ENCODE assay signal across 26 cellular contexts in genomic region chr2:118975133-118975532, GRCh38. TPM values are rescaled to one million over a fixed set of nuclear protein-coding genes. Genes with fewer than 3 reads are reported as not detected.
"Had no signal": no experiment of that assay in that cellular context is flagged by ENCODE, and none has a peak within 500 bp of the region (broad histone marks: within the 10 kb centered on the region; RNA-seq: fewer than 3 reads in every experiment).

No MANE protein-coding gene starts in this region.

- H3K36me3 ChIP-seq: adrenal gland had no signal

- H3K4me3 Mint-ChIP-seq: activated CD8-positive, alpha-beta T cell treated with anti-CD3 and anti-CD28 coated beads for 36 hours; activated naive CD8-positive, alpha-beta T cell treated with anti-CD3 and anti-CD28 coated beads, Interleukin-2, amount 10 ng/mL, durations not matched to agents 7 days and 5 days; activated T-cell treated with anti-CD3 and anti-CD28 coated beads, Interleukin-2, amount 50 U/mL, for 72 hours; T-helper 1 cell treated with Interleukin-12 subunit alpha and Interleukin-12 subunit beta and Interleukin-4 antibody, amounts not matched to agents 30 μg/mL and 1 μg/mL, for 36 hours had no signal

- H3K9me3 Mint-ChIP-seq: activated T-helper 2 cell treated with anti-CD3 and anti-CD28 coated beads, Interferon-gamma antibody, Interleukin-2, Interleukin-4, amounts not matched to agents 10 μg/mL and 5 μg/mL and 100 μg/mL, durations not matched to agents 14 hours and 24 hours and 36 hours; T-helper 1 cell treated with Interleukin-12 subunit alpha and Interleukin-12 subunit beta and Interleukin-4 antibody, amounts not matched to agents 30 μg/mL and 1 μg/mL, for 36 hours had no signal

- H3K27ac ChIP-seq: adrenal gland had no signal

- H3K4me3 ChIP-seq: adrenal gland, K562 had no signal

- H3K4me1 Mint-ChIP-seq: activated naive CD8-positive, alpha-beta T cell treated with anti-CD3 and anti-CD28 coated beads, Interleukin-2, amount 10 ng/mL, durations not matched to agents 7 days and 5 days had no signal

- ATAC-seq: activated CD4-positive, CD25-positive, alpha-beta regulatory T cell treated with anti-CD3 and anti-CD28 coated beads, Interleukin-2, amount 50 U/mL, for 24 hours; activated CD8-positive, alpha-beta T cell treated with anti-CD3 and anti-CD28 coated beads for 36 hours; activated T-cell treated with anti-CD3 and anti-CD28 coated beads, Interleukin-2, amount 50 U/mL, for 72 hours; K562; PC-3 had no signal

- H3K27ac Mint-ChIP-seq: activated CD8-positive, alpha-beta T cell treated with anti-CD3 and anti-CD28 coated beads for 36 hours; activated naive CD8-positive, alpha-beta T cell treated with anti-CD3 and anti-CD28 coated beads, Interleukin-2, amount 10 ng/mL, durations not matched to agents 7 days and 5 days; activated T-cell treated with anti-CD3 and anti-CD28 coated beads, Interleukin-2, amount 50 U/mL, for 72 hours; activated T-helper 2 cell treated with anti-CD3 and anti-CD28 coated beads, Interferon-gamma antibody, Interleukin-2, Interleukin-4, amounts not matched to agents 10 μg/mL and 5 μg/mL and 100 μg/mL, durations not matched to agents 14 hours and 24 hours and 36 hours; T-helper 1 cell treated with Interleukin-12 subunit alpha and Interleukin-12 subunit beta and Interleukin-4 antibody, amounts not matched to agents 30 μg/mL and 1 μg/mL, for 36 hours had no signal

- FAIRE-seq: K562, RCC 7860 had no signal

- H3K27me3 ChIP-seq: adrenal gland had no signal

- H3K36me3 Mint-ChIP-seq: activated naive CD8-positive, alpha-beta T cell treated with anti-CD3 and anti-CD28 coated beads, Interleukin-2, amount 10 ng/mL, durations not matched to agents 7 days and 5 days had no signal

- H3K4me1 ChIP-seq: adrenal gland had no signal

- DNase-seq: activated CD4-positive, alpha-beta T cell treated with anti-CD3 and anti-CD28 coated beads for 4 hours; activated CD8-positive, alpha-beta memory T cell treated with anti-CD3 and anti-CD28 coated beads, Interleukin-2, amount 50 U/mL, for 4 hours; activated CD8-positive, alpha-beta T cell treated with anti-CD3 and anti-CD28 coated beads for 36 hours; activated naive CD4-positive, alpha-beta T cell treated with anti-CD3 and anti-CD28 coated beads, Interleukin-2, amount 50 U/mL, for 16 hours; activated naive CD8-positive, alpha-beta T cell treated with anti-CD3 and anti-CD28 coated beads, Interleukin-2, amount 10 ng/mL, durations not matched to agents 7 days and 5 days; activated T-cell treated with anti-CD3 and anti-CD28 coated beads, Interleukin-2, amount 50 U/mL, for 72 hours; adrenal gland; anterior cingulate cortex; Karpas-422; MM.1S; NCI-H1105; NCI-H1436; NCI-H1694 treated with DMSO at 0.1 percent for 48 hours; NCI-H2081; NCI-H2171; NCI-H2227 treated with DMSO at 0.1 percent for 48 hours; NCI-H446 treated with DMSO at 0.1 percent for 48 hours; NCI-H526; PC-3; SHP77 treated with DMSO at 0.1 percent for 48 hours had no signal

RNA-seq across cellular contexts. Expression of gene MARCO, which starts 33.1 kb away (rescaled TPM):
- total RNA-seq: activated CD8-positive, alpha-beta T cell treated with anti-CD3 and anti-CD28 coated beads for 36 hours; activated T-cell treated with anti-CD3 and anti-CD28 coated beads, Interleukin-2, amount 50 U/mL, for 72 hours; activated T-helper 2 cell treated with anti-CD3 and anti-CD28 coated beads, Interferon-gamma antibody, Interleukin-2, Interleukin-4, amounts not matched to agents 10 μg/mL and 5 μg/mL and 100 μg/mL, durations not matched to agents 14 hours and 24 hours and 36 hours; PC-3; SK-MEL-5 had no signal
- polyA plus RNA-seq: K562 had no signal
